Comparison of ENCODE assay signal across 8 cellular contexts in genomic region chrX:78886550-78886949, GRCh38. TPM values are rescaled to one million over a fixed set of nuclear protein-coding genes. Genes with fewer than 3 reads are reported as not detected.
DNase-seq lines count a peak whose midpoint lies in the region; ATAC-seq and TF ChIP-seq lines count a peak whose summit lies in the region.

No MANE protein-coding gene starts in this region.

- no peak for TF ChIP-seq POLR2A in NB4 (IDR thresholded peaks at IDR 0.05; ENCODE audit: extremely low read depth, insufficient read length)

- H3K9me3 Mint-ChIP-seq in activated naive CD4-positive, alpha-beta T cell treated with anti-CD3 and anti-CD28 coated beads, Interleukin-2, amount 50 U/mL, for 24 hours = no peaks in the 10 kb centered on the region

- no peaks in the 10 kb centered on the region for H3K27me3 Mint-ChIP-seq in activated naive CD4-positive, alpha-beta T cell treated with anti-CD3 and anti-CD28 coated beads, Interleukin-2, amount 50 U/mL, for 24 hours

- TF ChIP-seq CTCF in NB4 (IDR thresholded peaks at IDR 0.05; ENCODE audit: low read depth, low read length) (no peak), tibial artery (IDR thresholded peaks at IDR 0.05) (peak; percentile 15 to 20)

- H3K4me1 ChIP-seq in tibial artery = no peaks in the 10 kb centered on the region

- intact Hi-C loops in tibial artery (cut with DNase I; ENCODE audit: low total_unique reads) = no loop called here

- H3K36me3 ChIP-seq in tibial artery = no peaks in the 10 kb centered on the region

- H3K27ac Mint-ChIP-seq in activated naive CD4-positive, alpha-beta T cell treated with anti-CD3 and anti-CD28 coated beads, Interleukin-2, amount 50 U/mL, for 24 hours = peak overlapping the region; percentile 72

- no peaks in the 10 kb centered on the region for H3K36me3 Mint-ChIP-seq in activated naive CD4-positive, alpha-beta T cell treated with anti-CD3 and anti-CD28 coated beads, Interleukin-2, amount 50 U/mL, for 24 hours

- no peaks in the 10 kb centered on the region for H3K27me3 ChIP-seq in tibial artery

- H3K27ac ChIP-seq in tibial artery = no peak overlapping the region

- no peak for DNase-seq in activated naive CD4-positive, alpha-beta T cell treated with anti-CD3 and anti-CD28 coated beads, Interleukin-2, amount 50 U/mL, for 16 hours
- DNase-seq in NB4 (ENCODE audit: low read depth) (peak; percentile 30), fibroblast of gingiva (ENCODE audit: low read depth) (peak; percentile 11), tibial artery (no peak), NCI-H446 treated with DMSO at 0.1 percent for 48 hours (lab: John Stamatoyannopoulos, UW) (no peak), mucosa of gallbladder (ENCODE audit: low spot score) (no peak)

- H3K9me3 ChIP-seq in tibial artery = no peaks in the 10 kb centered on the region

- H3K4me3 ChIP-seq in NB4 (ENCODE audit: low read depth, low read length) (no peak overlapping the region), tibial artery (no peak overlapping the region)

- ATAC-seq in HG02840 (IDR thresholded peaks at IDR 0.05; ENCODE audit: low FRiP score, unreplicated experiment) = no peak

- peaks cover 11% of the 10 kb centered on the region for H3K4me1 Mint-ChIP-seq in activated naive CD4-positive, alpha-beta T cell treated with anti-CD3 and anti-CD28 coated beads, Interleukin-2, amount 50 U/mL, for 24 hours

- no peak overlapping the region for H3K4me3 Mint-ChIP-seq in activated naive CD4-positive, alpha-beta T cell treated with anti-CD3 and anti-CD28 coated beads, Interleukin-2, amount 50 U/mL, for 24 hours

RNA-seq across cellular contexts. Expression of gene P2RY10, which starts 58.6 kb away (rescaled TPM):
- 1.5 TPM for total RNA-seq in mucosa of gallbladder

Comparison
In these comparisons a context has a peak if more than half of its experiments do, and no peak if none do; other contexts are left out.
1. DNase-seq: peak in NB4 (single experiment) and fibroblast of gingiva (single experiment); none in activated naive CD4-positive, alpha-beta T cell treated with anti-CD3 and anti-CD28 coated beads, Interleukin-2, amount 50 U/mL, for 16 hours (single experiment), tibial artery (0 of 2), NCI-H446 treated with DMSO at 0.1 percent for 48 hours (single experiment) and mucosa of gallbladder (single experiment).